2 cellular contexts compared by ENCODE assay signal in the genomic region with DNA sequence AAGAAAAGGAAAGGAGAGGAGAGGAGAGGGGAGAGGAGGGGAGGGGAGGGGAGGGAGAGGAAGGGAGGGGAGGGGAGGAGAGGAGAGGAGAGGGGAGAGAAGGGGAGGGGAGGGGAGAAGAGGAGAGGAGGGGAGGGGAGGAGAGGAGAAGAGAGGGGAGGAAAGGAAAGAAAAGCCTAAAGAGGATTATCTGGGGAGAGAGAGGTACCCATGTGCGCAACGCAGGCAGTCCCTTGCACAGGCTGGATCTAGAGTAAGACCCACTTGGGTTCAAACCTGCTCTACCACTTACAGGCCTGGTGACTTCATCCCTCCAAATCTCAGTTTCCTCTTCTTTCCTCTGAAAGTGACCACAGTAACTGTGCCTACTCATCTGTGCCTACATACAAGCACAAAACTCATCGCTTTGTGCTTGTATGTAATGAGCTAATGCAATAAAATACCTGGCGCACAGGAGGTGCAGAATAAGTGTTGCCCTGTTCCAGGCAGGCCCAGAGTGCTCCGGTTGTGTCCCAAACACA.
TF ChIP-seq lines count a peak whose summit lies in the region.

No MANE protein-coding gene starts in this region.

TF ChIP-seq in H1, 55 proteins besides CTCF, POLR2A, EP300 and RAD21:
- TF ChIP-seq CREB1 (IDR thresholded peaks at IDR 0.05) (no peak), RNF2 (IDR thresholded peaks at IDR 0.05; ENCODE audit: borderline replicate concordance, low read depth, low read length, missing control alignments, poor library complexity, severe bottlenecking) (no peak), RFX5 (IDR thresholded peaks at IDR 0.05; ENCODE audit: borderline replicate concordance, low read depth, low read length) (no peak), JUN (IDR thresholded peaks at IDR 0.05; ENCODE audit: low read depth, low read length) (no peak), SIX5 (IDR thresholded peaks at IDR 0.05; ENCODE audit: low read depth, low read length) (no peak), TEAD4 (IDR thresholded peaks at IDR 0.05; ENCODE audit: low read depth, low read length) (no peak), NRF1 (IDR thresholded peaks at IDR 0.05; ENCODE audit: low read depth, low read length) (no peak), BACH1 (IDR thresholded peaks at IDR 0.05; ENCODE audit: low read length) (no peak), SAP30 (IDR thresholded peaks at IDR 0.05; ENCODE audit: insufficient read depth, insufficient replicate concordance, low read length) (no peak), SP2 (IDR thresholded peaks at IDR 0.05; ENCODE audit: low read length) (no peak), POU5F1 (IDR thresholded peaks at IDR 0.05; ENCODE audit: low read depth, low read length) (no peak), KDM5A (IDR thresholded peaks at IDR 0.05; ENCODE audit: low read length) (no peak), CBX5 (IDR thresholded peaks at IDR 0.05; ENCODE audit: low read depth, low read length) (no peak), SUZ12 (IDR thresholded peaks at IDR 0.05; ENCODE audit: low read length) (no peak), GABPA (IDR thresholded peaks at IDR 0.05; ENCODE audit: borderline replicate concordance, insufficient read depth, low read length) (no peak), SIRT6 (IDR thresholded peaks at IDR 0.05; ENCODE audit: low read length) (no peak)
- TF ChIP-seq, protein P1, sequence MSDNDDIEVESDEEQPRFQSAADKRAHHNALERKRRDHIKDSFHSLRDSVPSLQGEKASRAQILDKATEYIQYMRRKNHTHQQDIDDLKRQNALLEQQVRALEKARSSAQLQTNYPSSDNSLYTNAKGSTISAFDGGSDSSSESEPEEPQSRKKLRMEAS (IDR thresholded peaks at IDR 0.05), result no peak
- TF ChIP-seq, protein P2, sequence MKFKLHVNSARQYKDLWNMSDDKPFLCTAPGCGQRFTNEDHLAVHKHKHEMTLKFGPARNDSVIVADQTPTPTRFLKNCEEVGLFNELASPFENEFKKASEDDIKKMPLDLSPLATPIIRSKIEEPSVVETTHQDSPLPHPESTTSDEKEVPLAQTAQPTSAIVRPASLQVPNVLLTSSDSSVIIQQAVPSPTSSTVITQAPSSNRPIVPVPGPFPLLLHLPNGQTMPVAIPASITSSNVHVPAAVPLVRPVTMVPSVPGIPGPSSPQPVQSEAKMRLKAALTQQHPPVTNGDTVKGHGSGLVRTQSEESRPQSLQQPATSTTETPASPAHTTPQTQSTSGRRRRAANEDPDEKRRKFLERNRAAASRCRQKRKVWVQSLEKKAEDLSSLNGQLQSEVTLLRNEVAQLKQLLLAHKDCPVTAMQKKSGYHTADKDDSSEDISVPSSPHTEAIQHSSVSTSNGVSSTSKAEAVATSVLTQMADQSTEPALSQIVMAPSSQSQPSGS (IDR thresholded peaks at IDR 0.05; ENCODE audit: low read length), result no peak
- TF ChIP-seq, protein P3, sequence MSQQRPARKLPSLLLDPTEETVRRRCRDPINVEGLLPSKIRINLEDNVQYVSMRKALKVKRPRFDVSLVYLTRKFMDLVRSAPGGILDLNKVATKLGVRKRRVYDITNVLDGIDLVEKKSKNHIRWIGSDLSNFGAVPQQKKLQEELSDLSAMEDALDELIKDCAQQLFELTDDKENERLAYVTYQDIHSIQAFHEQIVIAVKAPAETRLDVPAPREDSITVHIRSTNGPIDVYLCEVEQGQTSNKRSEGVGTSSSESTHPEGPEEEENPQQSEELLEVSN (IDR thresholded peaks at IDR 0.05), result no peak
TF ChIP-seq in H1: peak in this region for 0.

TF ChIP-seq in SK-N-SH treated with all-trans-retinoic acid at 6 μM for 48 hours, 23 proteins besides CTCF, POLR2A, EP300 and RAD21:
- TF ChIP-seq GLIS3 (CRISPR knock-in tag; IDR thresholded peaks at IDR 0.05) (no peak), OSR1 (CRISPR knock-in tag; IDR thresholded peaks at IDR 0.05) (no peak), ISL1 (CRISPR knock-in tag; IDR thresholded peaks at IDR 0.05) (no peak), RARB (CRISPR knock-in tag; IDR thresholded peaks at IDR 0.05) (no peak), ARNTL (CRISPR knock-in tag; IDR thresholded peaks at IDR 0.05; ENCODE audit: borderline replicate concordance, low read depth) (no peak), ZC3H10 (CRISPR knock-in tag; IDR thresholded peaks at IDR 0.05) (no peak), ZFP30 (CRISPR knock-in tag; IDR thresholded peaks at IDR 0.05) (no peak), TCF4 (CRISPR knock-in tag; IDR thresholded peaks at IDR 0.05; ENCODE audit: borderline replicate concordance) (no peak)
- TF ChIP-seq, protein P4, sequence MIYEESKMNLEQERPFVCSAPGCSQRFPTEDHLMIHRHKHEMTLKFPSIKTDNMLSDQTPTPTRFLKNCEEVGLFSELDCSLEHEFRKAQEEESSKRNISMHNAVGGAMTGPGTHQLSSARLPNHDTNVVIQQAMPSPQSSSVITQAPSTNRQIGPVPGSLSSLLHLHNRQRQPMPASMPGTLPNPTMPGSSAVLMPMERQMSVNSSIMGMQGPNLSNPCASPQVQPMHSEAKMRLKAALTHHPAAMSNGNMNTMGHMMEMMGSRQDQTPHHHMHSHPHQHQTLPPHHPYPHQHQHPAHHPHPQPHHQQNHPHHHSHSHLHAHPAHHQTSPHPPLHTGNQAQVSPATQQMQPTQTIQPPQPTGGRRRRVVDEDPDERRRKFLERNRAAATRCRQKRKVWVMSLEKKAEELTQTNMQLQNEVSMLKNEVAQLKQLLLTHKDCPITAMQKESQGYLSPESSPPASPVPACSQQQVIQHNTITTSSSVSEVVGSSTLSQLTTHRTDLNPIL (CRISPR knock-in tag; IDR thresholded peaks at IDR 0.05; ENCODE audit: low read depth), result no peak
- TF ChIP-seq, protein P5, sequence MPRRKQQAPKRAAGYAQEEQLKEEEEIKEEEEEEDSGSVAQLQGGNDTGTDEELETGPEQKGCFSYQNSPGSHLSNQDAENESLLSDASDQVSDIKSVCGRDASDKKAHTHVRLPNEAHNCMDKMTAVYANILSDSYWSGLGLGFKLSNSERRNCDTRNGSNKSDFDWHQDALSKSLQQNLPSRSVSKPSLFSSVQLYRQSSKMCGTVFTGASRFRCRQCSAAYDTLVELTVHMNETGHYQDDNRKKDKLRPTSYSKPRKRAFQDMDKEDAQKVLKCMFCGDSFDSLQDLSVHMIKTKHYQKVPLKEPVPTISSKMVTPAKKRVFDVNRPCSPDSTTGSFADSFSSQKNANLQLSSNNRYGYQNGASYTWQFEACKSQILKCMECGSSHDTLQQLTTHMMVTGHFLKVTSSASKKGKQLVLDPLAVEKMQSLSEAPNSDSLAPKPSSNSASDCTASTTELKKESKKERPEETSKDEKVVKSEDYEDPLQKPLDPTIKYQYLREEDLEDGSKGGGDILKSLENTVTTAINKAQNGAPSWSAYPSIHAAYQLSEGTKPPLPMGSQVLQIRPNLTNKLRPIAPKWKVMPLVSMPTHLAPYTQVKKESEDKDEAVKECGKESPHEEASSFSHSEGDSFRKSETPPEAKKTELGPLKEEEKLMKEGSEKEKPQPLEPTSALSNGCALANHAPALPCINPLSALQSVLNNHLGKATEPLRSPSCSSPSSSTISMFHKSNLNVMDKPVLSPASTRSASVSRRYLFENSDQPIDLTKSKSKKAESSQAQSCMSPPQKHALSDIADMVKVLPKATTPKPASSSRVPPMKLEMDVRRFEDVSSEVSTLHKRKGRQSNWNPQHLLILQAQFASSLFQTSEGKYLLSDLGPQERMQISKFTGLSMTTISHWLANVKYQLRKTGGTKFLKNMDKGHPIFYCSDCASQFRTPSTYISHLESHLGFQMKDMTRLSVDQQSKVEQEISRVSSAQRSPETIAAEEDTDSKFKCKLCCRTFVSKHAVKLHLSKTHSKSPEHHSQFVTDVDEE (CRISPR knock-in tag; IDR thresholded peaks at IDR 0.05), result no peak
- TF ChIP-seq, protein P6, sequence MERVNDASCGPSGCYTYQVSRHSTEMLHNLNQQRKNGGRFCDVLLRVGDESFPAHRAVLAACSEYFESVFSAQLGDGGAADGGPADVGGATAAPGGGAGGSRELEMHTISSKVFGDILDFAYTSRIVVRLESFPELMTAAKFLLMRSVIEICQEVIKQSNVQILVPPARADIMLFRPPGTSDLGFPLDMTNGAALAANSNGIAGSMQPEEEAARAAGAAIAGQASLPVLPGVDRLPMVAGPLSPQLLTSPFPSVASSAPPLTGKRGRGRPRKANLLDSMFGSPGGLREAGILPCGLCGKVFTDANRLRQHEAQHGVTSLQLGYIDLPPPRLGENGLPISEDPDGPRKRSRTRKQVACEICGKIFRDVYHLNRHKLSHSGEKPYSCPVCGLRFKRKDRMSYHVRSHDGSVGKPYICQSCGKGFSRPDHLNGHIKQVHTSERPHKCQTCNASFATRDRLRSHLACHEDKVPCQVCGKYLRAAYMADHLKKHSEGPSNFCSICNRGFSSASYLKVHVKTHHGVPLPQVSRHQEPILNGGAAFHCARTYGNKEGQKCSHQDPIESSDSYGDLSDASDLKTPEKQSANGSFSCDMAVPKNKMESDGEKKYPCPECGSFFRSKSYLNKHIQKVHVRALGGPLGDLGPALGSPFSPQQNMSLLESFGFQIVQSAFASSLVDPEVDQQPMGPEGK (CRISPR knock-in tag; IDR thresholded peaks at IDR 0.05; ENCODE audit: borderline replicate concordance), result no peak
